Comparison of ENCODE assay signal across 16 cellular contexts in the genomic region with DNA sequence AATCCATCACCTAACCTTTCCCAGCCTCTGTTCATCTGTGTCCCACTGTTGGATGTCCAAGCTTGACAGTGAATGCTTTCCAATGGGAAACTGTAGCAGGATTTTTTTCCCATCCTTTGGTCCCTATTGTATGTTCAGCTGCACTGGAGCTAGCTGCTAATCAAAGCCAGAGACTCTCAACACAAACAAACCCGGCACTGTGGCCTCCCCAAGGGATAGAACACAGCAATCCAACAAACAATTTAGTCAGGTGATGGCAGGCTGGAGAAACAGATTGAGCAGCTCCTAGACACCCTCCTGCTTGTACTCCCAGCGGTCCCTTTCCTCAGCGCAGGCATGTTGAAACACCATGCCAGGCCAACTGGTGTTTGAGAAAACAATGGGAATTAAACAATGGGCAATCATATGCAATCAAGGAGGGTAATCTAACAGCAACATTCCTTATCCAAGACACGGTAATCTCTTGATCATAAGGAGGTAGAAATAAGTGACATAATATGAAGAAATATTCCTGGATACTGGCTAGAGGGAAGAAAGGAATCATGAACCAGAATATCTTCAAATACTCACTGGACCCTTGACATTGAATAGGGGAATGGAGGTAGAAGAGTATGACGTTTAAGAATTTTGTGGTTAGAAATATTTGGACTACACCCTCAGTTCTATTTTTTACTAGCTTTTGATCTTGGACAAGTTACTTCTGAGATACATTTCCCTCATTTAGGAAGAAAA. TPM values are rescaled to one million over a fixed set of nuclear protein-coding genes. Genes with fewer than 3 reads are reported as not detected.
A peak's percentile ranks its signal among the peaks of the same experiment; 100 is the strongest.
DNase-seq lines count a peak whose midpoint lies in the region; ATAC-seq and TF ChIP-seq lines count a peak whose summit lies in the region.
"Had no signal": no experiment of that assay in that cellular context is flagged by ENCODE, and none has a peak within 500 bp of the region (broad histone marks: within the 10 kb centered on the region; RNA-seq: fewer than 3 reads in every experiment).

No MANE protein-coding gene starts in this region.

- POLR2A ChIA-PET in IMR-90 (lab: Charles Lee; ENCODE audit: unreplicated experiment), result no interaction called here

- peak; percentile 33 for DNase-seq in AG08396 (ENCODE audit: low spot score)
- DNase-seq in IMR-90, result peak; percentile 53
- DNase-seq in astrocyte of the hippocampus (ENCODE audit: low read depth, low spot score), result peak; percentile 35
- DNase-seq in hepatocyte (ENCODE audit: low spot score), result no peak
- DNase-seq in HuH-7.5 (ENCODE audit: low spot score), result no peak
- no peak for DNase-seq in NAMALWA (ENCODE audit: low spot score)
- DNase-seq in KG1 (lab: John Stamatoyannopoulos, UW), result no peak
- DNase-seq: cortex of kidney; NCI-H2029 treated with DMSO at 0.1 percent for 48 hours; stimulated activated CD4-positive, alpha-beta T cell treated with anti-CD3 and anti-CD28 coated beads, Interleukin-4, amount 100 ng/mL, for 1 hour; uterus had no signal

- BruUV-seq in IMR-90 (replicated peaks; lab: Mats Ljungman, UMichigan), result no TSS peak

- H3K4me2 ChIP-seq in IMR-90 (ENCODE audit: low read depth, low read length) (no peak overlapping the region), hepatocyte (no peak overlapping the region)
- H3K4me2 ChIP-seq: BLaER1 had no signal

- peaks cover 6% of the 10 kb centered on the region; the same call in 1 of the 2 replicates for H3K9me1 ChIP-seq in IMR-90 (ENCODE audit: insufficient read depth, low read length)

- H3K36me3 ChIP-seq in IMR-90 (ENCODE audit: control insufficient read depth, insufficient read depth, low read length), result no peaks in the 10 kb centered on the region
- H3K36me3 ChIP-seq in hepatocyte (replicated peaks; ENCODE audit: insufficient read depth, low read depth), result no peaks in the 10 kb centered on the region
- H3K36me3 ChIP-seq: BLaER1, uterus had no signal

- no peak overlapping the region for H2BK20ac ChIP-seq in IMR-90 (ENCODE audit: low read depth, low read length)

- WGBS in IMR-90 (ENCODE audit: extremely low coverage in 2 of 2, insufficient read length in 1 of 2), 2 experiments, result no CpG with 5 or more reads among the region's 5 CpGs
- 49% methylated on average over 5 of the region's 5 CpGs for WGBS in hepatocyte (ENCODE audit: low lambda C conversion rate, missing lambda C conversion rate)

- no peaks in the 10 kb centered on the region for H4K20me1 ChIP-seq in IMR-90 (ENCODE audit: insufficient read depth, low read length)
- H4K20me1 ChIP-seq in hepatocyte (ENCODE audit: insufficient read depth, poor library complexity, severe bottlenecking), result no peaks in the 10 kb centered on the region
- H4K20me1 ChIP-seq: BLaER1 had no signal

- H3K4me3 ChIP-seq in IMR-90 (ENCODE audit: insufficient read depth, low read depth, low read length) (no peak overlapping the region), hepatocyte (no peak overlapping the region)
- H3K4me3 ChIP-seq: BLaER1, uterus had no signal

- CTCF ChIA-PET in IMR-90 (lab: Yijun Ruan, JAX), result interaction anchor here (1.0 to 1.4 kb wide), 3 partner anchors 8 to 32 kb away, joined by 3 read pairs; no protein-coding TSS in a partner anchor

- in situ Hi-C loops in IMR-90 (cut with MboI; ENCODE audit: low sequenced_read_pairs), result no loop called here

- no peak overlapping the region for H2BK5ac ChIP-seq in IMR-90 (ENCODE audit: low read depth, low read length, poor library complexity, severe bottlenecking)

- intact Hi-C loops in IMR-90 (cut with micrococcal nuclease), result no loop called here

- H2AFZ ChIP-seq in IMR-90 (replicated peaks; ENCODE audit: low read length, poor library complexity), result no peak overlapping the region
- no peak overlapping the region for H2AFZ ChIP-seq in hepatocyte

- no peak overlapping the region for H4K5ac ChIP-seq in IMR-90 (ENCODE audit: low read depth, low read length)

- peak; percentile 66 for ATAC-seq in IMR-90 (ENCODE audit: low read depth)
- ATAC-seq in GM19395 (IDR thresholded peaks at IDR 0.05; ENCODE audit: unreplicated experiment), result no peak
- ATAC-seq: activated naive CD4-positive, alpha-beta T cell treated with anti-CD3 and anti-CD28 coated beads, Interleukin-2, amount 50 U/mL, for 72 hours; stimulated activated effector memory CD8-positive, alpha-beta T cell treated with anti-CD3 and anti-CD28 coated beads, Interleukin-12 subunit alpha, Interleukin-12 subunit beta, amount 100 ng/mL, for 72 hours had no signal

- no peaks in the 10 kb centered on the region for H3K9me2 ChIP-seq in hepatocyte (replicated peaks; ENCODE audit: insufficient read depth)

- H3K9me3 ChIP-seq in IMR-90 (ENCODE audit: control insufficient read depth, insufficient read depth, low read length) (no peaks in the 10 kb centered on the region), hepatocyte (ENCODE audit: low read depth) (no peaks in the 10 kb centered on the region)
- H3K9me3 ChIP-seq: BLaER1, uterus had no signal

- no peak overlapping the region for H3K56ac ChIP-seq in IMR-90 (ENCODE audit: extremely low read depth, insufficient read depth, low read length)

- peaks cover 5 to 50% of the 10 kb centered on the region in 2 experiments; a peak in 3 of 4 replicates for H3K79me1 ChIP-seq in IMR-90 (ENCODE audit: low read depth in 1 of 2, low read length in 2 of 2)

- no peak overlapping the region for H3K14ac ChIP-seq in IMR-90 (replicated peaks; ENCODE audit: low read depth, low read length)

- H3K23ac ChIP-seq in IMR-90 (ENCODE audit: low read depth, low read length), result peak overlapping the region; percentile 77

- H2AK9ac ChIP-seq in IMR-90 (replicated peaks; ENCODE audit: low read depth, low read length, poor library complexity), result no peak overlapping the region

- no peak for TF ChIP-seq RAD21 in IMR-90 (IDR thresholded peaks at IDR 0.05; ENCODE audit: low read length)

- H4K8ac ChIP-seq in IMR-90 (ENCODE audit: low read depth in 2 of 2, low read length in 2 of 2), result peak overlapping the region in 1 of 2 experiments; percentile 32; a peak in 1 of 4 replicates

- dilution Hi-C loops in IMR-90 (cut with HindIII; ENCODE audit: low sequenced_read_pairs, unreplicated experiment), result no loop called here

- H2BK15ac ChIP-seq in IMR-90 (ENCODE audit: low read depth, low read length), result no peak overlapping the region

- H3K4me1 ChIP-seq in IMR-90 (ENCODE audit: control insufficient read depth, insufficient read depth, low read length) (peaks cover 10% of the 10 kb centered on the region), hepatocyte (ENCODE audit: insufficient read depth) (no peaks in the 10 kb centered on the region)
- H3K4me1 ChIP-seq: BLaER1, uterus had no signal

- H3K18ac ChIP-seq in IMR-90 (ENCODE audit: low read depth, low read length), result peak overlapping the region; percentile 63; the same call in 1 of the 2 replicates

- H2BK120ac ChIP-seq in IMR-90 (ENCODE audit: low read depth, low read length), result peak overlapping the region; percentile 33; the same call in 1 of the 2 replicates

- TF ChIP-seq POLR2A in IMR-90 (IDR thresholded peaks at IDR 0.05; ENCODE audit: low read depth, low read length), result no peak

- 0 out of 2 replicates have a peak overlapping the region, but pooled peaks have one; percentile 19 for H4K91ac ChIP-seq in IMR-90 (ENCODE audit: insufficient read depth, low read depth, low read length)

- H2AK5ac ChIP-seq in IMR-90 (ENCODE audit: low read depth, low read length), result 0 out of 2 replicates have a peak overlapping the region, but pooled peaks have one; percentile 50

- H3K27me3 ChIP-seq in IMR-90 (ENCODE audit: control insufficient read depth, insufficient read depth, low read length), result no peaks in the 10 kb centered on the region
- no peaks in the 10 kb centered on the region for H3K27me3 ChIP-seq in hepatocyte
- H3K27me3 ChIP-seq: BLaER1, uterus had no signal

- H3K27ac ChIP-seq in IMR-90 (ENCODE audit: insufficient read depth, low read length) (no peak overlapping the region), hepatocyte (peak overlapping the region; percentile 24)
- H3K27ac ChIP-seq: BLaER1, uterus, VCaP had no signal

- no peak overlapping the region for H3K9ac ChIP-seq in IMR-90 (ENCODE audit: low read depth, low read length)
- H3K9ac ChIP-seq: BLaER1 had no signal

- no peaks in the 10 kb centered on the region for H3K79me2 ChIP-seq in hepatocyte

- TF ChIP-seq CTCF in IMR-90 (conservative IDR thresholded peaks at IDR 0.05; ENCODE audit: low read depth, low read length) (no peak), hepatocyte (IDR thresholded peaks at IDR 0.05; ENCODE audit: poor library complexity) (no peak)

- H3K4ac ChIP-seq in IMR-90 (ENCODE audit: low read depth, low read length), result peak overlapping the region; percentile 45; the same call in 1 of the 2 replicates

TF ChIP-seq in IMR-90, 13 proteins besides CTCF, POLR2A, EP300 and RAD21 (continues in another document):
- TF ChIP-seq, protein P1, sequence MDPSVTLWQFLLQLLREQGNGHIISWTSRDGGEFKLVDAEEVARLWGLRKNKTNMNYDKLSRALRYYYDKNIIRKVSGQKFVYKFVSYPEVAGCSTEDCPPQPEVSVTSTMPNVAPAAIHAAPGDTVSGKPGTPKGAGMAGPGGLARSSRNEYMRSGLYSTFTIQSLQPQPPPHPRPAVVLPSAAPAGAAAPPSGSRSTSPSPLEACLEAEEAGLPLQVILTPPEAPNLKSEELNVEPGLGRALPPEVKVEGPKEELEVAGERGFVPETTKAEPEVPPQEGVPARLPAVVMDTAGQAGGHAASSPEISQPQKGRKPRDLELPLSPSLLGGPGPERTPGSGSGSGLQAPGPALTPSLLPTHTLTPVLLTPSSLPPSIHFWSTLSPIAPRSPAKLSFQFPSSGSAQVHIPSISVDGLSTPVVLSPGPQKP (IDR thresholded peaks at IDR 0.05; ENCODE audit: borderline replicate concordance, low read depth, low read length), result no peak
- no peak for TF ChIP-seq FOS (IDR thresholded peaks at IDR 0.05; ENCODE audit: low read depth, low read length)
- TF ChIP-seq, protein P2, sequence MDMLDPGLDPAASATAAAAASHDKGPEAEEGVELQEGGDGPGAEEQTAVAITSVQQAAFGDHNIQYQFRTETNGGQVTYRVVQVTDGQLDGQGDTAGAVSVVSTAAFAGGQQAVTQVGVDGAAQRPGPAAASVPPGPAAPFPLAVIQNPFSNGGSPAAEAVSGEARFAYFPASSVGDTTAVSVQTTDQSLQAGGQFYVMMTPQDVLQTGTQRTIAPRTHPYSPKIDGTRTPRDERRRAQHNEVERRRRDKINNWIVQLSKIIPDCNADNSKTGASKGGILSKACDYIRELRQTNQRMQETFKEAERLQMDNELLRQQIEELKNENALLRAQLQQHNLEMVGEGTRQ (IDR thresholded peaks at IDR 0.05; ENCODE audit: low read depth, low read length), result no peak
- TF ChIP-seq MAZ (IDR thresholded peaks at IDR 0.05; ENCODE audit: borderline replicate concordance, low read depth, low read length), result no peak
- no peak for TF ChIP-seq RCOR1 (IDR thresholded peaks at IDR 0.05; ENCODE audit: insufficient replicate concordance, low read length)
- no peak for TF ChIP-seq MXI1 (IDR thresholded peaks at IDR 0.05; ENCODE audit: borderline replicate concordance, low read depth, low read length)
- TF ChIP-seq MAFK (IDR thresholded peaks at IDR 0.05; ENCODE audit: low read depth, low read length), result no peak

RNA-seq across cellular contexts. Expression of a gene that starts 15.0 kb away (rescaled TPM):
- total RNA-seq in IMR-90 (2012; rRNA removed), result 61.7 and 86.7 TPM in 2 replicates
- polyA plus RNA-seq in IMR-90 (2012; rRNA removed), result 186 and 187 TPM in 2 replicates
- 94.0 and 255 TPM in 2 replicates for polyA plus RNA-seq in IMR-90 (2012; cell fraction: cytosol; rRNA removed)
- 20.7 and 53.6 TPM in 2 replicates for polyA plus RNA-seq in IMR-90 (2012; cell fraction: nucleus; rRNA removed; ENCODE audit: low replicate concordance)
- total RNA-seq in hepatocyte, result 63.5 and 66.9 TPM in 2 replicates
- polyA plus RNA-seq in hepatocyte, result 50.8 and 75.3 TPM in 2 replicates
- total RNA-seq: activated naive CD4-positive, alpha-beta T cell treated with anti-CD3 and anti-CD28 coated beads, Interleukin-2, amount 50 U/mL, for 72 hours had no signal

Comparison
In these comparisons a context has a peak if more than half of its experiments do, and no peak if none do; other contexts are left out.
1. DNase-seq: peak in AG08396 (single experiment), IMR-90 (single experiment) and astrocyte of the hippocampus (single experiment); none in hepatocyte (single experiment), HuH-7.5 (single experiment), NAMALWA (single experiment) and KG1 (single experiment).